Comparison of ENCODE assay signal across 20 cellular contexts in the genomic region with DNA sequence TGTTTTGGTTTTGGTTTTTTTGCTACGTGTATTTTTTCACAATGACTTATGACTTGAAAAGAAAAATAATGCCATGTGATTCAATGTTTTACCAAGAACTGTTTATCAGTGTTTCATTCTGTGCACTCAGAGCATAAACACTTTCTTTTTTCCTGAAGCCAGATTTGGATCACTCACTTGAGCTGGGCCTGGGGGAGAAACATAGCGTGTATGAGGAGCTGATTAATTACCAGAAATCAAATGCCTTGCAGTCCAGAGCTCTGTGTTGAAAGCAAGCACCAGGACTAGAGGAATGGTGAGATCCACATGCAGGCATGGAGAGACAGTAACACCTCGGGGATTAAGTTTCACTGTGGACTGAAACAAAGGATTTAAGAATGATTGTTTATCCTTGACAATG.
DNase-seq lines count a peak whose midpoint lies in the region; ATAC-seq and TF ChIP-seq lines count a peak whose summit lies in the region.
"Had no signal": no experiment of that assay in that cellular context is flagged by ENCODE, and none has a peak within 500 bp of the region (broad histone marks: within the 10 kb centered on the region; RNA-seq: fewer than 3 reads in every experiment).

No MANE protein-coding gene starts in this region.

- H3K9me3 ChIP-seq in IMR-90 (ENCODE audit: control insufficient read depth, insufficient read depth, low read length) (no peaks in the 10 kb centered on the region), thyroid gland (no peaks in the 10 kb centered on the region)
- H3K9me3 ChIP-seq: Caco-2, left ventricle myocardium inferior, right lobe of liver, thoracic aorta had no signal

- WGBS in IMR-90 (ENCODE audit: extremely low coverage in 2 of 2, insufficient read length in 1 of 2), 2 experiments: 0% methylated on average over 1 of the region's 3 CpGs; no CpG with 5 or more reads in 1 of the 2 experiments
- WGBS in thyroid gland, 2 donors: 43 to 53% methylated on average over 3 of the region's 3 CpGs

- peak overlapping the region; percentile 54; the same call in 1 of the 2 replicates for H2BK20ac ChIP-seq in IMR-90 (ENCODE audit: low read depth, low read length)

- H3K4me3 ChIP-seq in IMR-90 (ENCODE audit: insufficient read depth, low read depth, low read length) (no peak overlapping the region), thyroid gland (replicated peaks in 1 of 3) (no peak overlapping the region)
- H3K4me3 ChIP-seq: left ventricle myocardium inferior, right lobe of liver, thoracic aorta had no signal

- peak overlapping the region; percentile 61; the same call in 1 of the 2 replicates for H3K4ac ChIP-seq in IMR-90 (ENCODE audit: low read depth, low read length)

- H4K20me1 ChIP-seq in IMR-90 (ENCODE audit: insufficient read depth, low read length): no peaks in the 10 kb centered on the region

- H3K4me2 ChIP-seq in IMR-90 (ENCODE audit: low read depth, low read length): peak overlapping the region; percentile 86

- H4K8ac ChIP-seq in IMR-90 (ENCODE audit: low read depth in 2 of 2, low read length in 2 of 2): peak overlapping the region in 1 of 2 experiments; percentile 24; a peak in 1 of 4 replicates

- no peak for TF ChIP-seq CTCF in IMR-90 (conservative IDR thresholded peaks at IDR 0.05; ENCODE audit: low read depth, low read length)
- no peak for TF ChIP-seq CTCF in thyroid gland (IDR thresholded peaks at IDR 0.05)

- peak overlapping the region; percentile 68 for H2AFZ ChIP-seq in IMR-90 (replicated peaks; ENCODE audit: low read length, poor library complexity)

- H3K27me3 ChIP-seq in IMR-90 (ENCODE audit: control insufficient read depth, insufficient read depth, low read length): no peaks in the 10 kb centered on the region
- H3K27me3 ChIP-seq in thyroid gland: no peaks in the 10 kb centered on the region
- H3K27me3 ChIP-seq: right lobe of liver had no signal

- H2BK120ac ChIP-seq in IMR-90 (ENCODE audit: low read depth, low read length): peak overlapping the region; percentile 77

- no peak overlapping the region for H2AK9ac ChIP-seq in IMR-90 (replicated peaks; ENCODE audit: low read depth, low read length, poor library complexity)

- no peak for TF ChIP-seq RAD21 in IMR-90 (IDR thresholded peaks at IDR 0.05; ENCODE audit: low read length)

- DNase-seq in AG08396 (ENCODE audit: low spot score) (peak; percentile 56), IMR-90 (peak; percentile 75), dedifferentiated amniotic fluid mesenchymal stem cell (ENCODE audit: extremely low spot score) (peak; percentile 67), kidney tubule cell (ENCODE audit: low spot score) (peak; percentile 1), thyroid gland (no peak)
- DNase-seq in stimulated activated CD8-positive, alpha-beta memory T cell treated with anti-CD3 and anti-CD28 coated beads, Interleukin-4, amount 100 ng/mL, for 48 hours: no peak
- DNase-seq: ACHN; activated CD4-positive, alpha-beta T cell treated with anti-CD3 and anti-CD28 coated beads for 48 hours; activated naive CD8-positive, alpha-beta T cell treated with anti-CD3 and anti-CD28 coated beads for 36 hours; Caco-2; hippocampal formation; left ventricle myocardium inferior; naive thymus-derived CD4-positive, alpha-beta T cell; NCI-H2171 treated with DMSO at 0.1 percent for 48 hours; right lobe of liver; Right ventricle myocardium superior; T-helper 9 cell had no signal

- ATAC-seq in IMR-90 (ENCODE audit: low read depth) (peak; percentile 78), HG03039 (IDR thresholded peaks at IDR 0.05; ENCODE audit: unreplicated experiment) (no peak), HG02571 (IDR thresholded peaks at IDR 0.05; ENCODE audit: unreplicated experiment) (no peak)
- ATAC-seq: naive thymus-derived CD4-positive, alpha-beta T cell; right lobe of liver had no signal

- H4K5ac ChIP-seq in IMR-90 (ENCODE audit: low read depth, low read length): peak overlapping the region; percentile 53; the same call in 1 of the 2 replicates

- TF ChIP-seq POLR2A in IMR-90 (IDR thresholded peaks at IDR 0.05; ENCODE audit: low read depth, low read length): no peak
- TF ChIP-seq POLR2A in thyroid gland (IDR thresholded peaks at IDR 0.05): no peak

- in situ Hi-C loops in IMR-90 (cut with MboI; ENCODE audit: low sequenced_read_pairs): no loop called here

- no peaks in the 10 kb centered on the region for H3K9me1 ChIP-seq in IMR-90 (ENCODE audit: insufficient read depth, low read length)

- dilution Hi-C loops in IMR-90 (cut with HindIII; ENCODE audit: low sequenced_read_pairs, unreplicated experiment): no loop called here

- intact Hi-C loops in IMR-90 (cut with micrococcal nuclease) (loop anchor here (2.0 to 5.0 kb wide), 2 partner anchors 20 to 941 kb away; no protein-coding TSS in a partner anchor), thyroid gland (cut with DNase I) (no loop called here)

- H2BK15ac ChIP-seq in IMR-90 (ENCODE audit: low read depth, low read length): 0 out of 3 replicates have a peak overlapping the region, but pooled peaks have one; percentile 17

- H3K56ac ChIP-seq in IMR-90 (ENCODE audit: extremely low read depth, insufficient read depth, low read length): peak overlapping the region; percentile 58; the same call in 1 of the 2 replicates

- H3K27ac ChIP-seq in IMR-90 (ENCODE audit: insufficient read depth, low read length): peak overlapping the region; percentile 82; the same call in 1 of the 2 replicates
- no peak overlapping the region for H3K27ac ChIP-seq in thyroid gland
- H3K27ac ChIP-seq: left ventricle myocardium inferior, right lobe of liver, thoracic aorta had no signal

- no TSS peak for BruUV-seq in IMR-90 (replicated peaks; lab: Mats Ljungman, UMichigan)

- CTCF ChIA-PET in IMR-90 (lab: Yijun Ruan, JAX): no interaction called here

- H2AK5ac ChIP-seq in IMR-90 (ENCODE audit: low read depth, low read length): 0 out of 2 replicates have a peak overlapping the region, but pooled peaks have one; percentile 15

- H3K18ac ChIP-seq in IMR-90 (ENCODE audit: low read depth, low read length): peak overlapping the region; percentile 87

- no peak overlapping the region for H4K91ac ChIP-seq in IMR-90 (ENCODE audit: insufficient read depth, low read depth, low read length)

- H3K36me3 ChIP-seq in IMR-90 (ENCODE audit: control insufficient read depth, insufficient read depth, low read length) (no peaks in the 10 kb centered on the region), thyroid gland (no peaks in the 10 kb centered on the region)
- H3K36me3 ChIP-seq: left ventricle myocardium inferior, right lobe of liver, thoracic aorta had no signal

- POLR2A ChIA-PET in IMR-90 (lab: Charles Lee; ENCODE audit: unreplicated experiment): no interaction called here

- peak overlapping the region; percentile 91 for H2BK5ac ChIP-seq in IMR-90 (ENCODE audit: low read depth, low read length, poor library complexity, severe bottlenecking)

- H3K14ac ChIP-seq in IMR-90 (replicated peaks; ENCODE audit: low read depth, low read length): peak overlapping the region; percentile 61

- no peaks in the 10 kb centered on the region for H3K79me1 ChIP-seq in IMR-90 (ENCODE audit: low read depth in 1 of 2, low read length in 2 of 2)

- H3K9ac ChIP-seq in IMR-90 (ENCODE audit: low read depth, low read length): no peak overlapping the region; the same call in 1 of the 2 replicates

- H3K4me1 ChIP-seq in IMR-90 (ENCODE audit: control insufficient read depth, insufficient read depth, low read length): peaks cover 15% of the 10 kb centered on the region
- H3K4me1 ChIP-seq in thyroid gland: no peaks in the 10 kb centered on the region
- H3K4me1 ChIP-seq: Caco-2, left ventricle myocardium inferior, right lobe of liver had no signal

- peak overlapping the region; percentile 29; the same call in 1 of the 2 replicates for H3K23ac ChIP-seq in IMR-90 (ENCODE audit: low read depth, low read length)

TF ChIP-seq in IMR-90, 13 proteins besides CTCF, POLR2A, EP300 and RAD21:
- no peak for TF ChIP-seq BHLHE40 (IDR thresholded peaks at IDR 0.05; ENCODE audit: low read depth, low read length)
- TF ChIP-seq RFX5 (IDR thresholded peaks at IDR 0.05; ENCODE audit: low read depth, low read length): no peak
- TF ChIP-seq RCOR1 (IDR thresholded peaks at IDR 0.05; ENCODE audit: insufficient replicate concordance, low read length): no peak
- TF ChIP-seq MAFK (IDR thresholded peaks at IDR 0.05; ENCODE audit: low read depth, low read length): no peak
- no peak for TF ChIP-seq MAZ (IDR thresholded peaks at IDR 0.05; ENCODE audit: borderline replicate concordance, low read depth, low read length)
- no peak for TF ChIP-seq FOS (IDR thresholded peaks at IDR 0.05; ENCODE audit: low read depth, low read length)
- no peak for TF ChIP-seq NFE2L2 (IDR thresholded peaks at IDR 0.05; ENCODE audit: low read depth, low read length)
- no peak for TF ChIP-seq CEBPB (IDR thresholded peaks at IDR 0.05; ENCODE audit: low read depth, low read length)
- no peak for TF ChIP-seq MXI1 (IDR thresholded peaks at IDR 0.05; ENCODE audit: borderline replicate concordance, low read depth, low read length)
- no peak for TF ChIP-seq SMC3 (IDR thresholded peaks at IDR 0.05; ENCODE audit: low read depth, low read length)
- TF ChIP-seq, protein P1, sequence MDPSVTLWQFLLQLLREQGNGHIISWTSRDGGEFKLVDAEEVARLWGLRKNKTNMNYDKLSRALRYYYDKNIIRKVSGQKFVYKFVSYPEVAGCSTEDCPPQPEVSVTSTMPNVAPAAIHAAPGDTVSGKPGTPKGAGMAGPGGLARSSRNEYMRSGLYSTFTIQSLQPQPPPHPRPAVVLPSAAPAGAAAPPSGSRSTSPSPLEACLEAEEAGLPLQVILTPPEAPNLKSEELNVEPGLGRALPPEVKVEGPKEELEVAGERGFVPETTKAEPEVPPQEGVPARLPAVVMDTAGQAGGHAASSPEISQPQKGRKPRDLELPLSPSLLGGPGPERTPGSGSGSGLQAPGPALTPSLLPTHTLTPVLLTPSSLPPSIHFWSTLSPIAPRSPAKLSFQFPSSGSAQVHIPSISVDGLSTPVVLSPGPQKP (IDR thresholded peaks at IDR 0.05; ENCODE audit: borderline replicate concordance, low read depth, low read length): no peak
- TF ChIP-seq, protein P2, sequence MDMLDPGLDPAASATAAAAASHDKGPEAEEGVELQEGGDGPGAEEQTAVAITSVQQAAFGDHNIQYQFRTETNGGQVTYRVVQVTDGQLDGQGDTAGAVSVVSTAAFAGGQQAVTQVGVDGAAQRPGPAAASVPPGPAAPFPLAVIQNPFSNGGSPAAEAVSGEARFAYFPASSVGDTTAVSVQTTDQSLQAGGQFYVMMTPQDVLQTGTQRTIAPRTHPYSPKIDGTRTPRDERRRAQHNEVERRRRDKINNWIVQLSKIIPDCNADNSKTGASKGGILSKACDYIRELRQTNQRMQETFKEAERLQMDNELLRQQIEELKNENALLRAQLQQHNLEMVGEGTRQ (IDR thresholded peaks at IDR 0.05; ENCODE audit: low read depth, low read length): no peak
- TF ChIP-seq CHD1 (IDR thresholded peaks at IDR 0.05; ENCODE audit: low read depth, low read length): no peak

Comparison
In these comparisons a context has a peak if more than half of its experiments do, and no peak if none do; other contexts are left out.
1. DNase-seq: peak in AG08396 (single experiment), IMR-90 (single experiment), dedifferentiated amniotic fluid mesenchymal stem cell (single experiment) and kidney tubule cell (single experiment); none in stimulated activated CD8-positive, alpha-beta memory T cell treated with anti-CD3 and anti-CD28 coated beads, Interleukin-4, amount 100 ng/mL, for 48 hours (single experiment) and thyroid gland (0 of 2).